Comparison of ENCODE assay signal across 18 cellular contexts in genomic region chr3:45758871-45759270, GRCh38. TPM values are rescaled to one million over a fixed set of nuclear protein-coding genes. Genes with fewer than 3 reads are reported as not detected.
DNase-seq lines count a peak whose midpoint lies in the region; ATAC-seq, FAIRE-seq and TF ChIP-seq lines count a peak whose summit lies in the region.
"Had no signal": no experiment of that assay in that cellular context is flagged by ENCODE, and none has a peak within 500 bp of the region (broad histone marks: within the 10 kb centered on the region; RNA-seq: fewer than 3 reads in every experiment).

No MANE protein-coding gene starts in this region.

- peak; percentile 50 for DNase-seq in right atrium auricular region (ENCODE audit: low spot score)
- DNase-seq in left ventricle myocardium inferior = no peak
- DNase-seq in H1 (ENCODE audit: low read depth in 1 of 2, low spot score in 2 of 2) = no peak
- peak; percentile 20 for DNase-seq in lung (ENCODE audit: low spot score)
- DNase-seq in stimulated activated CD8-positive, alpha-beta memory T cell treated with anti-CD3 and anti-CD28 coated beads, Interleukin-4, amount 100 ng/mL, for 48 hours = peak; percentile 3
- DNase-seq in OCI-LY7 (ENCODE audit: low spot score) = no peak
- no peak for DNase-seq in type B pancreatic cell (ENCODE audit: extremely low spot score, unreplicated experiment)
- DNase-seq in BE2C = no peak
- DNase-seq: CD4-positive, CD25-positive, alpha-beta regulatory T cell; DMS53; GF-D8; HCEC 1CT; HFFc6; IMR-90 had no signal

- WGBS in H1 (ENCODE audit: extremely low coverage in 1 of 2, insufficient coverage in 1 of 2, insufficient read length in 1 of 2, insufficient replicate concordance in 2 of 2, low coverage in 1 of 2, low lambda C conversion rate in 2 of 2, missing lambda C conversion rate in 1 of 2), 2 experiments = 89% methylated on average over 15 of the region's 16 CpGs; no CpG with 5 or more reads in 1 of the 2 experiments
- 85 to 87% methylated on average over 16 of the region's 16 CpGs for WGBS in lung, 2 donors

- no peaks in the 10 kb centered on the region for H3K23me2 ChIP-seq in H1 (ENCODE audit: low read depth, low read length)

- H3K36me3 ChIP-seq in right atrium auricular region (no peaks in the 10 kb centered on the region), left ventricle myocardium inferior (no peaks in the 10 kb centered on the region), H1 (ENCODE audit: control insufficient read depth in 2 of 4, insufficient read depth in 4 of 4, low read length in 3 of 4) (no peaks in the 10 kb centered on the region), lung (ENCODE audit: control insufficient read depth in 2 of 2, insufficient read depth in 2 of 2, low read length in 2 of 2) (no peaks in the 10 kb centered on the region), OCI-LY7 (ENCODE audit: insufficient read depth, low read length) (no peaks in the 10 kb centered on the region), BE2C (no peaks in the 10 kb centered on the region)

- no peaks in the 10 kb centered on the region for H3K9me3 ChIP-seq in right atrium auricular region
- no peaks in the 10 kb centered on the region for H3K9me3 ChIP-seq in left ventricle myocardium inferior (replicated peaks)
- no peaks in the 10 kb centered on the region for H3K9me3 ChIP-seq in H1 (ENCODE audit: insufficient read depth in 2 of 2, low read depth in 1 of 2, low read length in 1 of 2)
- no peaks in the 10 kb centered on the region for H3K9me3 ChIP-seq in lung (ENCODE audit: control insufficient read depth in 2 of 2, insufficient read depth in 1 of 2, low read length in 1 of 2)
- H3K9me3 ChIP-seq in OCI-LY7 (ENCODE audit: low read length) = no peaks in the 10 kb centered on the region
- no peaks in the 10 kb centered on the region for H3K9me3 ChIP-seq in BE2C

- no peak for ATAC-seq in lung (ENCODE audit: insufficient read depth, low FRiP score)

- H3K79me1 ChIP-seq in H1 (ENCODE audit: low read depth, low read length) = no peaks in the 10 kb centered on the region

- no peak overlapping the region for H4K5ac ChIP-seq in H1 (ENCODE audit: insufficient read length, low read depth, low read length)

- H3K23ac ChIP-seq in H1 (ENCODE audit: insufficient read length) = no peak overlapping the region

- H3K4me2 ChIP-seq in H1 (ENCODE audit: insufficient read depth in 1 of 2, low read depth in 2 of 2, low read length in 2 of 2) (no peak overlapping the region), OCI-LY7 (ENCODE audit: low read length) (no peak overlapping the region)

- H2AFZ ChIP-seq in H1 (ENCODE audit: low read length) (no peak overlapping the region), OCI-LY7 (ENCODE audit: low read length) (no peak overlapping the region)

- H3K9ac ChIP-seq in H1 (replicated peaks in 1 of 4; ENCODE audit: extremely low read depth in 1 of 4, low read depth in 3 of 4, low read length in 3 of 4) = no peak overlapping the region

- no peak overlapping the region for H2BK120ac ChIP-seq in H1 (replicated peaks; ENCODE audit: low read depth, low read length)

- H3K4me3 ChIP-seq in right atrium auricular region (no peak overlapping the region), left ventricle myocardium inferior (no peak overlapping the region), H1 (ENCODE audit: extremely low read depth in 1 of 4, insufficient read depth in 2 of 4, low read depth in 3 of 4, low read length in 4 of 4) (no peak overlapping the region), lung (no peak overlapping the region), OCI-LY7 (ENCODE audit: low read depth, low read length, poor library complexity, severe bottlenecking) (no peak overlapping the region), BE2C (ENCODE audit: low read depth, low read length) (no peak overlapping the region)

- no peak for TF ChIP-seq RAD21 in H1 (IDR thresholded peaks at IDR 0.05 in 1 of 2, conservative IDR thresholded peaks at IDR 0.05 in 1 of 2; ENCODE audit: low read depth in 2 of 2, low read length in 2 of 2)

- H4K20me1 ChIP-seq in H1 (replicated peaks in 1 of 2; ENCODE audit: control insufficient read depth in 1 of 2, insufficient read depth in 2 of 2, low read length in 2 of 2) = no peaks in the 10 kb centered on the region
- no peaks in the 10 kb centered on the region for H4K20me1 ChIP-seq in OCI-LY7 (ENCODE audit: insufficient read depth, low read length)

- intact Hi-C loops in left ventricle myocardium inferior (cut with micrococcal nuclease) (loop anchor here (10.0 kb wide), 1 partner anchor 316 kb away; no protein-coding TSS in a partner anchor), OCI-LY7 (cut with micrococcal nuclease; ENCODE audit: unreplicated experiment) (no loop called here)

- no peaks in the 10 kb centered on the region for H3K27me3 Mint-ChIP-seq in type B pancreatic cell

- no peaks in the 10 kb centered on the region for H3K9me3 Mint-ChIP-seq in type B pancreatic cell
- H3K9me3 Mint-ChIP-seq: CD4-positive, CD25-positive, alpha-beta regulatory T cell; HFFc6 had no signal

- H3K79me2 ChIP-seq in H1 (ENCODE audit: control insufficient read depth in 1 of 2, insufficient read depth in 2 of 2, low read length in 2 of 2) (no peaks in the 10 kb centered on the region), OCI-LY7 (ENCODE audit: insufficient read depth, low read depth, low read length) (no peaks in the 10 kb centered on the region)

- POLR2A ChIA-PET in H1 (lab: Charles Lee; ENCODE audit: partially characterized antibody) = interaction anchor here (1.0 kb wide), 1 partner anchor 76 kb away, joined by 3 read pairs; no protein-coding TSS in a partner anchor
- POLR2A ChIA-PET in OCI-LY7 (lab: Charles Lee) = interaction anchor here (1.0 kb wide), 1 partner anchor 16 kb away, joined by 4 read pairs; no protein-coding TSS in a partner anchor

- TF ChIP-seq EP300 in H1 (IDR thresholded peaks at IDR 0.05; ENCODE audit: borderline replicate concordance in 1 of 2, low read depth in 2 of 2, low read length in 2 of 2) = no peak

- no peak for FAIRE-seq in H1 (lab: Jason Lieb, UNC)
- FAIRE-seq: A204.1, GM19239 had no signal

- BruUV-seq in OCI-LY7 (replicated peaks; lab: Mats Ljungman, UMichigan) = no TSS peak

- no peak for TF ChIP-seq POLR2A in H1 (IDR thresholded peaks at IDR 0.05; ENCODE audit: control extremely low read depth in 1 of 2, low read depth in 2 of 2, low read length in 2 of 2)

- no peak overlapping the region for H2AK5ac ChIP-seq in H1 (ENCODE audit: low read depth, low read length)

- no peak overlapping the region for H3K27ac Mint-ChIP-seq in type B pancreatic cell
- H3K27ac Mint-ChIP-seq: CD4-positive, CD25-positive, alpha-beta regulatory T cell; HFFc6 had no signal

- H3K27ac ChIP-seq in right atrium auricular region = no peak overlapping the region
- H3K27ac ChIP-seq in left ventricle myocardium inferior (replicated peaks) = no peak overlapping the region
- H3K27ac ChIP-seq in H1 (ENCODE audit: low read depth, low read length) = no peak overlapping the region
- no peak overlapping the region for H3K27ac ChIP-seq in lung (ENCODE audit: low read depth in 1 of 2, low read length in 1 of 2)
- no peak overlapping the region for H3K27ac ChIP-seq in OCI-LY7 (ENCODE audit: low read depth, low read length, poor library complexity, severe bottlenecking)

- H3K4me3 Mint-ChIP-seq in type B pancreatic cell = no peak overlapping the region
- H3K4me3 Mint-ChIP-seq: CD4-positive, CD25-positive, alpha-beta regulatory T cell; HFFc6 had no signal

- no peak overlapping the region for H4K8ac ChIP-seq in H1 (ENCODE audit: extremely low read depth, insufficient read depth, low read length)

- no peak overlapping the region for H3K4ac ChIP-seq in H1 (replicated peaks; ENCODE audit: insufficient read length, low read depth, low read length)

- no peak overlapping the region for H3K56ac ChIP-seq in H1 (replicated peaks; ENCODE audit: insufficient read length, low read depth, low read length)

- TF ChIP-seq CTCF in right atrium auricular region (IDR thresholded peaks at IDR 0.05) = no peak
- no peak for TF ChIP-seq CTCF in left ventricle myocardium inferior (IDR thresholded peaks at IDR 0.05; ENCODE audit: borderline replicate concordance)
- TF ChIP-seq CTCF in H1 (IDR thresholded peaks at IDR 0.05; ENCODE audit: control extremely low read depth in 1 of 3, insufficient read depth in 1 of 3, low read depth in 1 of 3, low read length in 3 of 3) = no peak
- TF ChIP-seq CTCF in lung (IDR thresholded peaks at IDR 0.05; ENCODE audit: control extremely low read depth, extremely low read depth) = no peak
- TF ChIP-seq CTCF in OCI-LY7 (conservative IDR thresholded peaks at IDR 0.05; ENCODE audit: low read length) = no peak
- no peak for TF ChIP-seq CTCF in type B pancreatic cell (conservative IDR thresholded peaks at IDR 0.05)
- TF ChIP-seq CTCF in BE2C (IDR thresholded peaks at IDR 0.05; ENCODE audit: low read depth, low read length) = no peak

- H3K4me1 ChIP-seq in right atrium auricular region (no peaks in the 10 kb centered on the region), left ventricle myocardium inferior (no peaks in the 10 kb centered on the region), H1 (replicated peaks in 1 of 4; ENCODE audit: control insufficient read depth in 3 of 4, insufficient read depth in 4 of 4, low read length in 3 of 4) (peaks cover 0 to 8% (median 4%) of the 10 kb centered on the region in 4 experiments; a peak in 3 of 7 replicates), lung (ENCODE audit: control insufficient read depth in 2 of 2, insufficient read depth in 2 of 2, low read length in 2 of 2) (no peaks in the 10 kb centered on the region), OCI-LY7 (ENCODE audit: insufficient read depth, low read length, poor library complexity, severe bottlenecking) (no peaks in the 10 kb centered on the region), BE2C (no peaks in the 10 kb centered on the region)

- no peak overlapping the region for H3K14ac ChIP-seq in H1 (ENCODE audit: insufficient read length)

- H2BK20ac ChIP-seq in H1 (ENCODE audit: low read length) = no peak overlapping the region

- H2BK15ac ChIP-seq in H1 (ENCODE audit: low read length) = peak overlapping the region; percentile 72; the same call in 1 of the 2 replicates

- no peak overlapping the region for H2BK12ac ChIP-seq in H1 (ENCODE audit: low read depth, low read length)

- no peak overlapping the region for H3K18ac ChIP-seq in H1 (ENCODE audit: extremely low read depth, low read length)

- no peaks in the 10 kb centered on the region for H3K4me1 Mint-ChIP-seq in type B pancreatic cell (ENCODE audit: unreplicated experiment)

- peaks cover 6% of the 10 kb centered on the region for H3K36me3 Mint-ChIP-seq in type B pancreatic cell

- H3K9me2 ChIP-seq in OCI-LY7 (ENCODE audit: insufficient read depth, low read length) = no peaks in the 10 kb centered on the region

- no peak overlapping the region for H4K91ac ChIP-seq in H1 (replicated peaks; ENCODE audit: insufficient read length, low read length)

- no peaks in the 10 kb centered on the region for H3K27me3 ChIP-seq in right atrium auricular region
- peaks cover 29% of the 10 kb centered on the region for H3K27me3 ChIP-seq in left ventricle myocardium inferior (ENCODE audit: low read depth)
- H3K27me3 ChIP-seq in H1 (replicated peaks in 1 of 4; ENCODE audit: control insufficient read depth in 3 of 4, extremely low read depth in 1 of 4, insufficient read depth in 3 of 4, low read length in 3 of 4) = no peaks in the 10 kb centered on the region; a peak in 1 of 7 replicates
- no peaks in the 10 kb centered on the region for H3K27me3 ChIP-seq in lung (ENCODE audit: control insufficient read depth, insufficient read depth)
- no peaks in the 10 kb centered on the region for H3K27me3 ChIP-seq in BE2C

- CTCF ChIA-PET in H1 (lab: Charles Lee; ENCODE audit: partially characterized antibody) = interaction anchor here (0.9 to 6.1 kb wide), 11 partner anchors 10 to 172 kb away, joined by 3 to 64 read pairs (median 10); no protein-coding TSS in a partner anchor
- CTCF ChIA-PET in OCI-LY7 (lab: Charles Lee; ENCODE audit: unreplicated experiment) = no interaction called here

- no peak overlapping the region for H2BK5ac ChIP-seq in H1 (ENCODE audit: low read depth, low read length)

RNA-seq across cellular contexts. Expression of gene SLC6A20, which starts 37.5 kb away (rescaled TPM):
- total RNA-seq in right atrium auricular region = not detected
- total RNA-seq in left ventricle myocardium inferior = not detected
- not detected in 2 replicates for total RNA-seq in H1 (2021; fragmentation: NEBNext Ultra II Directional; extraction: Animal tissue kit (Norgen Biotek cat#: 25700))
- 0.05 and 0.17 TPM in 2 replicates for polyA plus RNA-seq in H1 (2011; rRNA removed)
- 0.03 TPM for polyA plus RNA-seq in H1 (2011; cell fraction: cytosol; rRNA removed)
- polyA plus RNA-seq in H1 (2011; cell fraction: nucleus; rRNA removed) = 0.04 TPM
- 0.07 to 0.46 TPM (median 0.08 TPM) in 3 of 4 replicates, not detected in the other for polyA plus RNA-seq in H1 (2012, experiment 1 of 2)
- polyA plus RNA-seq in H1 (2012, experiment 2 of 2) = not detected
- polyA plus RNA-seq in H1 (2013, experiment 1 of 2) = 0.02 TPM
- 0.06 TPM for polyA plus RNA-seq in H1 (2013, experiment 2 of 2)
- polyA minus RNA-seq in H1 (2011; rRNA and poly(A)+ RNA removed) = 0.16 TPM in 1 of 2 replicates, not detected in the other
- polyA minus RNA-seq in H1 (2011; cell fraction: cytosol; rRNA and poly(A)+ RNA removed) = not detected
- not detected for polyA minus RNA-seq in H1 (2011; cell fraction: nucleus; rRNA and poly(A)+ RNA removed)
- total RNA-seq in lung = 10 to 100 TPM in 1 of 2 donors, under 1 TPM in 1; 0.28 to 10.2 TPM
- 1 to 10 TPM in 1 of 2 donors, under 1 TPM in 1; 0.88 to 2.7 TPM for polyA plus RNA-seq in lung
- total RNA-seq in OCI-LY7 (2014; rRNA removed; shearing (Covaris generic)) = not detected in 2 replicates
- not detected in 2 replicates for total RNA-seq in OCI-LY7 (2022)
- total RNA-seq in type B pancreatic cell (ENCODE audit: low replicate concordance) = 1.5 and 3.2 TPM in 2 replicates
- polyA plus RNA-seq in BE2C (2012; ENCODE audit: insufficient read depth, insufficient read length, low read depth) = not detected
- total RNA-seq: CD4-positive, CD25-positive, alpha-beta regulatory T cell; H4; HFFc6; IMR-90 had no signal
- polyA plus RNA-seq: BJ, IMR-90 had no signal

Comparison
In these comparisons a context has a peak if more than half of its experiments do, and no peak if none do; other contexts are left out.
1. DNase-seq: peak in right atrium auricular region (single experiment), lung (single experiment) and stimulated activated CD8-positive, alpha-beta memory T cell treated with anti-CD3 and anti-CD28 coated beads, Interleukin-4, amount 100 ng/mL, for 48 hours (single experiment); none in left ventricle myocardium inferior (single experiment), H1 (0 of 2), OCI-LY7 (single experiment), type B pancreatic cell (single experiment) and BE2C (single experiment).